In genomic region chr12:120467439-120467838, GRCh38 we compare ENCODE assay signal across 4 cellular contexts.
TF ChIP-seq lines count a peak whose summit lies in the region.

No MANE protein-coding gene starts in this region.

TF ChIP-seq in SK-N-SH, 30 proteins besides CTCF, POLR2A, EP300 and RAD21:
- no peak for TF ChIP-seq RFX5 (IDR thresholded peaks at IDR 0.05; ENCODE audit: low read length)

TF ChIP-seq in SK-N-SH treated with all-trans-retinoic acid at 6 μM for 48 hours, 23 proteins besides CTCF, POLR2A, EP300 and RAD21 (continues in another document):
- TF ChIP-seq, protein P1, sequence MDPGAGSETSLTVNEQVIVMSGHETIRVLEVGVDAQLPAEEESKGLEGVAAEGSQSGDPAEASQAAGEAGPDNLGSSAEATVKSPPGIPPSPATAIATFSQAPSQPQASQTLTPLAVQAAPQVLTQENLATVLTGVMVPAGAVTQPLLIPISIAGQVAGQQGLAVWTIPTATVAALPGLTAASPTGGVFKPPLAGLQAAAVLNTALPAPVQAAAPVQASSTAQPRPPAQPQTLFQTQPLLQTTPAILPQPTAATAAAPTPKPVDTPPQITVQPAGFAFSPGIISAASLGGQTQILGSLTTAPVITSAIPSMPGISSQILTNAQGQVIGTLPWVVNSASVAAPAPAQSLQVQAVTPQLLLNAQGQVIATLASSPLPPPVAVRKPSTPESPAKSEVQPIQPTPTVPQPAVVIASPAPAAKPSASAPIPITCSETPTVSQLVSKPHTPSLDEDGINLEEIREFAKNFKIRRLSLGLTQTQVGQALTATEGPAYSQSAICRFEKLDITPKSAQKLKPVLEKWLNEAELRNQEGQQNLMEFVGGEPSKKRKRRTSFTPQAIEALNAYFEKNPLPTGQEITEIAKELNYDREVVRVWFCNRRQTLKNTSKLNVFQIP (CRISPR knock-in tag; IDR thresholded peaks at IDR 0.05; ENCODE audit: borderline replicate concordance, low read depth) = no peak
- TF ChIP-seq TSHZ2 (CRISPR knock-in tag; IDR thresholded peaks at IDR 0.05) (no peak), GLIS3 (CRISPR knock-in tag; IDR thresholded peaks at IDR 0.05) (no peak), TOX (CRISPR knock-in tag; IDR thresholded peaks at IDR 0.05; ENCODE audit: borderline replicate concordance) (no peak), ARNTL (CRISPR knock-in tag; IDR thresholded peaks at IDR 0.05; ENCODE audit: borderline replicate concordance, low read depth) (no peak), ZNF565 (CRISPR knock-in tag; conservative IDR thresholded peaks at IDR 0.05; ENCODE audit: low read depth) (no peak), ZFP3 (CRISPR knock-in tag; IDR thresholded peaks at IDR 0.05) (no peak), TCF4 (CRISPR knock-in tag; IDR thresholded peaks at IDR 0.05; ENCODE audit: borderline replicate concordance) (no peak), PPARA (CRISPR knock-in tag; IDR thresholded peaks at IDR 0.05; ENCODE audit: borderline replicate concordance) (no peak), ZFP30 (CRISPR knock-in tag; IDR thresholded peaks at IDR 0.05) (no peak), BACH2 (CRISPR knock-in tag; IDR thresholded peaks at IDR 0.05; ENCODE audit: borderline replicate concordance) (no peak), SNAI2 (CRISPR knock-in tag; IDR thresholded peaks at IDR 0.05) (no peak)
- TF ChIP-seq, protein P2, sequence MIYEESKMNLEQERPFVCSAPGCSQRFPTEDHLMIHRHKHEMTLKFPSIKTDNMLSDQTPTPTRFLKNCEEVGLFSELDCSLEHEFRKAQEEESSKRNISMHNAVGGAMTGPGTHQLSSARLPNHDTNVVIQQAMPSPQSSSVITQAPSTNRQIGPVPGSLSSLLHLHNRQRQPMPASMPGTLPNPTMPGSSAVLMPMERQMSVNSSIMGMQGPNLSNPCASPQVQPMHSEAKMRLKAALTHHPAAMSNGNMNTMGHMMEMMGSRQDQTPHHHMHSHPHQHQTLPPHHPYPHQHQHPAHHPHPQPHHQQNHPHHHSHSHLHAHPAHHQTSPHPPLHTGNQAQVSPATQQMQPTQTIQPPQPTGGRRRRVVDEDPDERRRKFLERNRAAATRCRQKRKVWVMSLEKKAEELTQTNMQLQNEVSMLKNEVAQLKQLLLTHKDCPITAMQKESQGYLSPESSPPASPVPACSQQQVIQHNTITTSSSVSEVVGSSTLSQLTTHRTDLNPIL (CRISPR knock-in tag; IDR thresholded peaks at IDR 0.05; ENCODE audit: low read depth) = no peak

TF ChIP-seq in IMR-90, 13 proteins besides CTCF, POLR2A, EP300 and RAD21:
- TF ChIP-seq NFE2L2 (IDR thresholded peaks at IDR 0.05; ENCODE audit: low read depth, low read length) (no peak), MAFK (IDR thresholded peaks at IDR 0.05; ENCODE audit: low read depth, low read length) (no peak), FOS (IDR thresholded peaks at IDR 0.05; ENCODE audit: low read depth, low read length) (no peak), BHLHE40 (IDR thresholded peaks at IDR 0.05; ENCODE audit: low read depth, low read length) (no peak), MXI1 (IDR thresholded peaks at IDR 0.05; ENCODE audit: borderline replicate concordance, low read depth, low read length) (no peak), RFX5 (IDR thresholded peaks at IDR 0.05; ENCODE audit: low read depth, low read length) (no peak), SMC3 (IDR thresholded peaks at IDR 0.05; ENCODE audit: low read depth, low read length) (no peak), USF2 (IDR thresholded peaks at IDR 0.05; ENCODE audit: low read depth, low read length) (no peak), RCOR1 (IDR thresholded peaks at IDR 0.05; ENCODE audit: insufficient replicate concordance, low read length) (no peak), CHD1 (IDR thresholded peaks at IDR 0.05; ENCODE audit: low read depth, low read length) (no peak), MAZ (IDR thresholded peaks at IDR 0.05; ENCODE audit: borderline replicate concordance, low read depth, low read length) (no peak), CEBPB (IDR thresholded peaks at IDR 0.05; ENCODE audit: low read depth, low read length) (no peak)
- TF ChIP-seq, protein P3, sequence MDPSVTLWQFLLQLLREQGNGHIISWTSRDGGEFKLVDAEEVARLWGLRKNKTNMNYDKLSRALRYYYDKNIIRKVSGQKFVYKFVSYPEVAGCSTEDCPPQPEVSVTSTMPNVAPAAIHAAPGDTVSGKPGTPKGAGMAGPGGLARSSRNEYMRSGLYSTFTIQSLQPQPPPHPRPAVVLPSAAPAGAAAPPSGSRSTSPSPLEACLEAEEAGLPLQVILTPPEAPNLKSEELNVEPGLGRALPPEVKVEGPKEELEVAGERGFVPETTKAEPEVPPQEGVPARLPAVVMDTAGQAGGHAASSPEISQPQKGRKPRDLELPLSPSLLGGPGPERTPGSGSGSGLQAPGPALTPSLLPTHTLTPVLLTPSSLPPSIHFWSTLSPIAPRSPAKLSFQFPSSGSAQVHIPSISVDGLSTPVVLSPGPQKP (IDR thresholded peaks at IDR 0.05; ENCODE audit: borderline replicate concordance, low read depth, low read length) = no peak

TF ChIP-seq in neural cell, 6 proteins besides CTCF, POLR2A, EP300 and RAD21:
- TF ChIP-seq, protein P4, sequence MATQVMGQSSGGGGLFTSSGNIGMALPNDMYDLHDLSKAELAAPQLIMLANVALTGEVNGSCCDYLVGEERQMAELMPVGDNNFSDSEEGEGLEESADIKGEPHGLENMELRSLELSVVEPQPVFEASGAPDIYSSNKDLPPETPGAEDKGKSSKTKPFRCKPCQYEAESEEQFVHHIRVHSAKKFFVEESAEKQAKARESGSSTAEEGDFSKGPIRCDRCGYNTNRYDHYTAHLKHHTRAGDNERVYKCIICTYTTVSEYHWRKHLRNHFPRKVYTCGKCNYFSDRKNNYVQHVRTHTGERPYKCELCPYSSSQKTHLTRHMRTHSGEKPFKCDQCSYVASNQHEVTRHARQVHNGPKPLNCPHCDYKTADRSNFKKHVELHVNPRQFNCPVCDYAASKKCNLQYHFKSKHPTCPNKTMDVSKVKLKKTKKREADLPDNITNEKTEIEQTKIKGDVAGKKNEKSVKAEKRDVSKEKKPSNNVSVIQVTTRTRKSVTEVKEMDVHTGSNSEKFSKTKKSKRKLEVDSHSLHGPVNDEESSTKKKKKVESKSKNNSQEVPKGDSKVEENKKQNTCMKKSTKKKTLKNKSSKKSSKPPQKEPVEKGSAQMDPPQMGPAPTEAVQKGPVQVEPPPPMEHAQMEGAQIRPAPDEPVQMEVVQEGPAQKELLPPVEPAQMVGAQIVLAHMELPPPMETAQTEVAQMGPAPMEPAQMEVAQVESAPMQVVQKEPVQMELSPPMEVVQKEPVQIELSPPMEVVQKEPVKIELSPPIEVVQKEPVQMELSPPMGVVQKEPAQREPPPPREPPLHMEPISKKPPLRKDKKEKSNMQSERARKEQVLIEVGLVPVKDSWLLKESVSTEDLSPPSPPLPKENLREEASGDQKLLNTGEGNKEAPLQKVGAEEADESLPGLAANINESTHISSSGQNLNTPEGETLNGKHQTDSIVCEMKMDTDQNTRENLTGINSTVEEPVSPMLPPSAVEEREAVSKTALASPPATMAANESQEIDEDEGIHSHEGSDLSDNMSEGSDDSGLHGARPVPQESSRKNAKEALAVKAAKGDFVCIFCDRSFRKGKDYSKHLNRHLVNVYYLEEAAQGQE (IDR thresholded peaks at IDR 0.05; ENCODE audit: borderline replicate concordance) = no peak
- TF ChIP-seq POLR2AphosphoS5 (IDR thresholded peaks at IDR 0.05) (no peak), TAF1 (IDR thresholded peaks at IDR 0.05; ENCODE audit: low read depth) (no peak), SMC3 (conservative IDR thresholded peaks at IDR 0.05; ENCODE audit: poor library complexity) (no peak), MXI1 (conservative IDR thresholded peaks at IDR 0.05; ENCODE audit: poor library complexity, severe bottlenecking) (no peak), EZH2 (IDR thresholded peaks at IDR 0.05; ENCODE audit: borderline replicate concordance, insufficient read depth, low read length, poor library complexity, severe bottlenecking) (no peak)
